9 cellular contexts compared by ENCODE assay signal in the genomic region with DNA sequence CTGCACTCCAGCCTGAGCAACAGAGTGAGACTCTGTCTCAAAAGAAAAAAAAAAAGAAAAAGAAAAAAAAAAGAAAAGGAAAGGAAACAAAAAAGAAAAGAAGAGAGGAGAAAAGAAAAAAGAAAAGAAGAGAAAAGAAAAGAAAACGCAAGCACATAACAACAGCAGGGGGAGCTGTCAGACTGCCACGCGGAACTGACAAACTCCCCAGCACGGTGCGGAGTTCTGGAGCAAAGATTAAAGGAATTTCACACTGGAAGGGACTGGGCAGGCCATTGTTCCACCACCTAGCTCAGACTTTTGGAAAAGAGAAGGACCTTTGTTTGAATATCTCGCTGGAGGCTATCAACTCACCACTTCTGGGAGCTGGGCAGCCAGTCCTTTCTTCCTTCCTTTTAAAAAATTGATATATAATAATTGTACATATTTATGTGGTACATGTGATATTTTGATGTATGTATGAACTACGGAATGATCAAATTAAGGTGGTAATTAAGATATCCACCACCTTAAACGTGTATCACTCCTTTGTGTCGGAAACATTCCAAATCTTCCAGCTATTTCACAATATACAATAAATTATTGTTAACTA. TPM values are rescaled to one million over a fixed set of nuclear protein-coding genes. Genes with fewer than 3 reads are reported as not detected.
DNase-seq lines count a peak whose midpoint lies in the region; ATAC-seq lines count a peak whose summit lies in the region.
"Had no signal": no experiment of that assay in that cellular context is flagged by ENCODE, and none has a peak within 500 bp of the region (broad histone marks: within the 10 kb centered on the region; RNA-seq: fewer than 3 reads in every experiment).

No MANE protein-coding gene starts in this region.

- DNase-seq in DMS 273 (lab: John Stamatoyannopoulos, UW; ENCODE audit: unreplicated experiment) = peak; percentile 78
- DNase-seq in HT-29 (ENCODE audit: low spot score) = peak; percentile 63
- peak; percentile 72 for DNase-seq in adipocyte (ENCODE audit: low read depth)
- peak; percentile 52 for DNase-seq in iris pigment epithelial cell (ENCODE audit: low read depth)
- no peak for DNase-seq in aorta
- DNase-seq in DMS153 treated with DMSO at 0.1 percent for 48 hours (lab: John Stamatoyannopoulos, UW; ENCODE audit: unreplicated experiment) = no peak
- no peak for DNase-seq in NCI-H187 treated with DMSO at 0.1 percent for 48 hours (lab: John Stamatoyannopoulos, UW)

- H3K27ac ChIP-seq in aorta (ENCODE audit: low read depth in 1 of 2, low read length in 2 of 2) = no peak overlapping the region

- intact Hi-C loops in aorta (cut with DNase I) = no loop called here

- H3K4me3 ChIP-seq in adipocyte (ENCODE audit: low read length) = no peak overlapping the region
- H3K4me3 ChIP-seq in aorta (ENCODE audit: low read length in 2 of 2) = no peak overlapping the region

- no peaks in the 10 kb centered on the region for H3K36me3 ChIP-seq in adipocyte (ENCODE audit: control insufficient read depth, insufficient read depth, low read length, severe bottlenecking)
- no peaks in the 10 kb centered on the region for H3K36me3 ChIP-seq in aorta (ENCODE audit: control insufficient read depth in 1 of 2, insufficient read depth in 2 of 2, low read length in 1 of 2)

- no peak overlapping the region for H3K9ac ChIP-seq in adipocyte (ENCODE audit: low read length)

- peaks cover 4% of the 10 kb centered on the region for H3K27me3 ChIP-seq in adipocyte (replicated peaks; ENCODE audit: control insufficient read depth, insufficient read depth, low read length)
- no peaks in the 10 kb centered on the region for H3K27me3 ChIP-seq in aorta (ENCODE audit: control insufficient read depth in 1 of 2, insufficient read depth in 2 of 2, low read length in 1 of 2)

- H3K9me3 ChIP-seq in adipocyte (ENCODE audit: control insufficient read depth, low read length) = no peaks in the 10 kb centered on the region
- no peaks in the 10 kb centered on the region for H3K9me3 ChIP-seq in aorta (ENCODE audit: control insufficient read depth, low read length)

- no peaks in the 10 kb centered on the region for H3K4me1 ChIP-seq in adipocyte (ENCODE audit: control insufficient read depth, insufficient read depth, low read length)
- H3K4me1 ChIP-seq in aorta (ENCODE audit: control insufficient read depth in 1 of 2, insufficient read depth in 2 of 2, low read length in 2 of 2) = no peaks in the 10 kb centered on the region

- WGBS in aorta, 2 donors = 22 to 26% methylated on average over 9 of the region's 9 CpGs

- ATAC-seq in aorta (ENCODE audit: low FRiP score) (peak; percentile 66), HG03175 (IDR thresholded peaks at IDR 0.05; ENCODE audit: unreplicated experiment) (no peak)

RNA-seq across cellular contexts. Expression of a gene that starts 40.5 kb away (rescaled TPM):
- total RNA-seq in HT-29 (2014; rRNA removed; shearing (Covaris generic)) = not detected in 2 replicates
- not detected for total RNA-seq in aorta
- polyA plus RNA-seq in aorta = not detected
- total RNA-seq: T-helper 2 cell treated with Interferon-gamma antibody and Interleukin-4, amounts not matched to agents 100 ng/mL and 5 ng/mL, for 36 hours had no signal

Comparison
In these comparisons a context has a peak if more than half of its experiments do, and no peak if none do; other contexts are left out.
1. DNase-seq: peak in DMS 273 (single experiment), HT-29 (single experiment), adipocyte (single experiment) and iris pigment epithelial cell (single experiment); none in aorta (0 of 2), DMS153 treated with DMSO at 0.1 percent for 48 hours (single experiment) and NCI-H187 treated with DMSO at 0.1 percent for 48 hours (single experiment).